In genomic region chr14:21066882-21067502, GRCh38 we compare ENCODE assay signal across 1 cellular context.
TF ChIP-seq lines count a peak whose summit lies in the region.

No MANE protein-coding gene starts in this region.

TF ChIP-seq in H1, 55 proteins besides CTCF, POLR2A, EP300 and RAD21:
- TF ChIP-seq GTF2F1 (IDR thresholded peaks at IDR 0.05; ENCODE audit: borderline replicate concordance, low read depth, low read length) (no peak), HDAC6 (IDR thresholded peaks at IDR 0.05; ENCODE audit: low read depth, low read length) (no peak), POLR2AphosphoS5 (IDR thresholded peaks at IDR 0.05; ENCODE audit: low read depth, low read length) (no peak)
